Comparison of ENCODE assay signal across 20 cellular contexts in the genomic region with DNA sequence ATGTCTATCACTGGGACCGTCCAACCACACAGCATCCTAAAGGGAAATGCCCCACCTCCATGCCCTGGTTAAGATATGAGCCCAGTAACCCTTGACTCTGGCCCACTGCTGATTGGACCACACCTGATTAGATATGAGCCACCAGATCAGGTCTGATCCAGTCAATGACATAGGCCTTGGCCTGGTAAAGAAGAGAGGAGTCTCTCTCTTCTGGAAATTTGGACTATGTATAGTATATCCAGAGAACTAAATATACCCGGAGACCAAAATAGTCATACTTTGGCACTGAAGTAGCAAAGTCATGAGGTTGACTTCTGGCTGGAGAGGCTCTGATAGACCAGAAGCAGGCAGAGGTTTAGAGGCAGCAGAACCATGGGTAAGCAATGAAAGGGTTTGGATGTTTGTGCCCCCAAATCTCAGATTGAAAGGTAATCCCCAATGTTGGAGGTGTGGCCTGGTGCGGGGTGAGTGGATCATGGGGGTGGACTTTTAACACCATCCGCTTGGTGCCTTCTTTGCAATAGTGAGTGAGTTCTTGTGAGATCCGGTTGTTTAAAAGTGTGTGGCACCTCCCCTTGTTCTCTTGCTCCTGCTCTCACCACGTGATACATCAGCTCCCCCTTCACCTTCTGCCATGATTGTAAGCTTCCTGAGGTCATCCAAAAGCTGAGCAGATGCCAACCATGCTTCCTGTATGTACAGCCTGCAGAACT.
"Had no signal": no experiment of that assay in that cellular context is flagged by ENCODE, and none has a peak within 500 bp of the region (broad histone marks: within the 10 kb centered on the region; RNA-seq: fewer than 3 reads in every experiment).

No MANE protein-coding gene starts in this region.

- H3K27ac ChIP-seq: ovary, uterus had no signal

- H3K4me3 ChIP-seq: ovary, testis, uterus had no signal

- DNase-seq: activated CD4-positive, alpha-beta memory T cell treated with anti-CD3 and anti-CD28 coated beads, Interleukin-2, amount 10 ng/mL, durations not matched to agents 7 days and 5 days; activated CD4-positive, alpha-beta T cell treated with anti-CD3 and anti-CD28 coated beads for 1 hour; activated CD4-positive, alpha-beta T cell treated with anti-CD3 and anti-CD28 coated beads, Interleukin-2, amount 10 ng/mL, durations not matched to agents 7 days and 5 days; activated naive CD8-positive, alpha-beta T cell treated with anti-CD3 and anti-CD28 coated beads, Interleukin-2, amount 50 U/mL, for 24 hours; activated T-cell treated with anti-CD3 and anti-CD28 coated beads, Interleukin-2, amount 50 U/mL, for 4 hours; amygdala; cortex of kidney; effector memory CD8-positive, alpha-beta T cell; foreskin fibroblast; naive B cell; nephron progenitor cell; ovary; retina; stimulated activated CD4-positive, alpha-beta T cell treated with anti-CD3 and anti-CD28 coated beads, Interleukin-2, amount 100 ng/mL, for 48 hours; stimulated activated naive CD8-positive, alpha-beta T cell treated with anti-CD3 and anti-CD28 coated beads, Interleukin-15, Interleukin-2, amounts not matched to agents 100 U/mL and 50 U/mL, for 24 hours; T-helper 2 cell; testis; uterus had no signal

- H3K36me3 ChIP-seq: ovary, uterus had no signal

- H3K27me3 ChIP-seq: ovary, testis, uterus had no signal

- ATAC-seq: activated naive CD8-positive, alpha-beta T cell treated with anti-CD3 and anti-CD28 coated beads, Interleukin-2, amount 50 U/mL, for 24 hours; activated T-cell treated with anti-CD3 and anti-CD28 coated beads, Interleukin-2, amount 50 U/mL, for 4 hours; activated T-helper 17 cell treated with anti-CD3 and anti-CD28 coated beads, Interleukin-2, amount 50 U/mL, for 72 hours; effector memory CD8-positive, alpha-beta T cell; stimulated activated naive CD8-positive, alpha-beta T cell treated with anti-CD3 and anti-CD28 coated beads, Interleukin-15, Interleukin-2, amounts not matched to agents 100 U/mL and 50 U/mL, for 24 hours; WTC11 had no signal

- H3K9me3 ChIP-seq: ovary, testis, uterus had no signal
